Comparison of ENCODE assay signal across 14 cellular contexts in genomic region chr6:123956492-123957139, GRCh38.
DNase-seq lines count a peak whose midpoint lies in the region; ATAC-seq and TF ChIP-seq lines count a peak whose summit lies in the region.
"Had no signal": no experiment of that assay in that cellular context is flagged by ENCODE, and none has a peak within 500 bp of the region (broad histone marks: within the 10 kb centered on the region; RNA-seq: fewer than 3 reads in every experiment).

No MANE protein-coding gene starts in this region.

- H3K9me3 ChIP-seq in HEK293 (ENCODE audit: control insufficient read depth, insufficient read depth, low read depth, low read length) (no peaks in the 10 kb centered on the region), RWPE2 (ENCODE audit: severe bottlenecking) (no peaks in the 10 kb centered on the region), testis (no peaks in the 10 kb centered on the region)

- ATAC-seq in RWPE2 (ENCODE audit: low read depth): peak; percentile 45; the same call in 1 of the 3 replicates
- ATAC-seq: CD8-positive, alpha-beta T cell; HCT116 had no signal

- H3K27ac ChIP-seq in HEK293 (ENCODE audit: extremely low read depth, low read depth, low read length) (no peak overlapping the region), RWPE2 (ENCODE audit: poor library complexity, severe bottlenecking) (no peak overlapping the region), testis (no peak overlapping the region)
- H3K27ac ChIP-seq: BLaER1 treated with 17β-estradiol and CSF1 and Interleukin-3, amounts not matched to agents 10 nM and 100 nM had no signal

- TF ChIP-seq POLR2A in testis (IDR thresholded peaks at IDR 0.05): no peak

- no peaks in the 10 kb centered on the region for H3K4me1 ChIP-seq in HEK293 (ENCODE audit: control insufficient read depth, insufficient read depth, low read length)
- H3K4me1 ChIP-seq in RWPE2 (ENCODE audit: insufficient read depth, poor library complexity, severe bottlenecking): no peaks in the 10 kb centered on the region
- no peaks in the 10 kb centered on the region for H3K4me1 ChIP-seq in testis
- H3K4me1 ChIP-seq: BLaER1 treated with 17β-estradiol and CSF1 and Interleukin-3, amounts not matched to agents 10 nM and 100 nM had no signal

- 85 to 97% methylated on average over 5 of the region's 5 CpGs for WGBS in testis, 2 donors

- TF ChIP-seq CTCF in HEK293 (tag by site-specific recombination; IDR thresholded peaks at IDR 0.05) (no peak), RWPE2 (IDR thresholded peaks at IDR 0.05; ENCODE audit: poor library complexity, severe bottlenecking) (no peak), testis (IDR thresholded peaks at IDR 0.05) (no peak)

- POLR2A ChIA-PET in HEK293 (lab: Yijun Ruan, JAX): no interaction called here

- H3K27me3 ChIP-seq in RWPE2 (ENCODE audit: insufficient read depth, poor library complexity, severe bottlenecking): no peaks in the 10 kb centered on the region
- no peaks in the 10 kb centered on the region for H3K27me3 ChIP-seq in testis
- H3K27me3 ChIP-seq: BLaER1 treated with 17β-estradiol and CSF1 and Interleukin-3, amounts not matched to agents 10 nM and 100 nM had no signal

- H3K36me3 ChIP-seq in HEK293 (ENCODE audit: control insufficient read depth in 2 of 2, insufficient read depth in 1 of 2, low read length in 2 of 2): no peaks in the 10 kb centered on the region
- H3K36me3 ChIP-seq in RWPE2 (ENCODE audit: low read depth): no peaks in the 10 kb centered on the region
- H3K36me3 ChIP-seq in testis (ENCODE audit: low read depth, missing control alignments): no peaks in the 10 kb centered on the region
- H3K36me3 ChIP-seq: BLaER1 treated with 17β-estradiol and CSF1 and Interleukin-3, amounts not matched to agents 10 nM and 100 nM had no signal

- H3K4me3 ChIP-seq in HEK293 (ENCODE audit: low read depth, low read length) (no peak overlapping the region), RWPE2 (ENCODE audit: severe bottlenecking) (no peak overlapping the region), testis (no peak overlapping the region)
- H3K4me3 ChIP-seq: BLaER1 treated with 17β-estradiol and CSF1 and Interleukin-3, amounts not matched to agents 10 nM and 100 nM had no signal

- intact Hi-C loops in testis (cut with DNase I; ENCODE audit: low total_unique reads): no loop called here

- no peak for DNase-seq in RWPE2 (ENCODE audit: low spot score)
- peak; percentile 70 for DNase-seq in kidney tubule cell (ENCODE audit: low spot score)
- peak; percentile 25 for DNase-seq in renal cortical epithelial cell (ENCODE audit: low read depth)
- DNase-seq in testis: no peak
- no peak for DNase-seq in NCI-H2196 treated with DMSO at 0.1 percent for 48 hours (lab: John Stamatoyannopoulos, UW; ENCODE audit: unreplicated experiment)
- DNase-seq: Calu3; CD8-positive, alpha-beta T cell; DMS79 treated with DMSO at 0.1 percent for 48 hours; GF-D8; GOT3; H7 had no signal

- CTCF ChIA-PET in HEK293 (lab: Yijun Ruan, JAX): no interaction called here

TF ChIP-seq in HEK293, 187 proteins besides CTCF, POLR2A, EP300 and RAD21:
- TF ChIP-seq ZNF660 (tag by site-specific recombination; IDR thresholded peaks at IDR 0.05): no peak
- no peak for TF ChIP-seq ZNF629 (tag by site-specific recombination; IDR thresholded peaks at IDR 0.05)
- TF ChIP-seq ZNF843 (tag by site-specific recombination; IDR thresholded peaks at IDR 0.05): no peak
- peak; percentile 79; the same call in 1 of the 2 replicates for TF ChIP-seq ZNF548 (tag by site-specific recombination; IDR thresholded peaks at IDR 0.05)
- no peak for TF ChIP-seq ZNF362 (tag by site-specific recombination; IDR thresholded peaks at IDR 0.05)
- no peak for TF ChIP-seq ZNF530 (tag by site-specific recombination; IDR thresholded peaks at IDR 0.05; ENCODE audit: low read depth)

Comparison
In these comparisons a context has a peak if more than half of its experiments do, and no peak if none do; other contexts are left out.
1. DNase-seq: peak in kidney tubule cell (single experiment) and renal cortical epithelial cell (single experiment); none in RWPE2 (single experiment), testis (single experiment) and NCI-H2196 treated with DMSO at 0.1 percent for 48 hours (single experiment).